15 cellular contexts compared by ENCODE assay signal in genomic region chr4:54661686-54662085, GRCh38. TPM values are rescaled to one million over a fixed set of nuclear protein-coding genes. Genes with fewer than 3 reads are reported as not detected.
A peak's percentile ranks its signal among the peaks of the same experiment; 100 is the strongest.
DNase-seq lines count a peak whose midpoint lies in the region; ATAC-seq and TF ChIP-seq lines count a peak whose summit lies in the region.
"Had no signal": no experiment of that assay in that cellular context is flagged by ENCODE, and none has a peak within 500 bp of the region (broad histone marks: within the 10 kb centered on the region; RNA-seq: fewer than 3 reads in every experiment).

No MANE protein-coding gene starts in this region.

- ATAC-seq in HG03097 (IDR thresholded peaks at IDR 0.05; ENCODE audit: low FRiP score, unreplicated experiment): no peak
- no peak for ATAC-seq in GM21723 (IDR thresholded peaks at IDR 0.05; ENCODE audit: unreplicated experiment)
- ATAC-seq: left colon had no signal

- no peak for TF ChIP-seq CTCF in cardiac fibroblast (IDR thresholded peaks at IDR 0.05; ENCODE audit: low read depth, low read length)

- no peaks in the 10 kb centered on the region for H3K9me3 ChIP-seq in MG63
- H3K9me3 ChIP-seq: esophagus squamous epithelium, SJCRH30, spleen, vagina had no signal

- H3K4me3 ChIP-seq in MG63 (no peak overlapping the region), cardiac fibroblast (replicated peaks in 1 of 2; ENCODE audit: low read depth in 2 of 2, low read length in 2 of 2) (no peak overlapping the region)
- H3K4me3 ChIP-seq: esophagus squamous epithelium, SJCRH30, spleen, vagina had no signal

- no peaks in the 10 kb centered on the region for H3K36me3 ChIP-seq in MG63
- H3K36me3 ChIP-seq: esophagus squamous epithelium, SJCRH30, spleen, vagina had no signal

- DNase-seq in AG20443 (ENCODE audit: low spot score) (peak; percentile 82), MG63 (peak; percentile 72), cardiac fibroblast (ENCODE audit: low read depth in 2 of 2) (peak; percentile 55 to 91), myocyte (ENCODE audit: low read depth) (peak; percentile 33), head of caudate nucleus (no peak), NCI-H1105 (lab: John Stamatoyannopoulos, UW) (no peak)
- DNase-seq: activated CD4-positive, alpha-beta T cell treated with anti-CD3 and anti-CD28 coated beads for 1 hour; esophagus squamous epithelium; left colon; NCI-H69; SJCRH30; spleen had no signal

- intact Hi-C loops in head of caudate nucleus (cut with DNase I): loop anchor here (10.0 kb wide), 1 partner anchor 73 kb away; no protein-coding TSS in a partner anchor

- peaks cover 17% of the 10 kb centered on the region for H3K27me3 ChIP-seq in MG63
- H3K27me3 ChIP-seq: vagina had no signal

RNA-seq across cellular contexts. Expression of gene KIT, which starts 3.9 kb away (rescaled TPM):
- total RNA-seq in MG63 (2014; rRNA removed; shearing (Covaris generic); ENCODE audit: low replicate concordance): 0.03 and 0.07 TPM in 2 replicates
- total RNA-seq in myocyte: 0.03 and 0.10 TPM in 2 replicates
- polyA plus RNA-seq in myocyte (2012): 0.04 TPM

Comparison
In these comparisons a context has a peak if more than half of its experiments do, and no peak if none do; other contexts are left out.
1. DNase-seq: peak in AG20443 (single experiment), MG63 (single experiment), cardiac fibroblast (2 of 2) and myocyte (single experiment); none in head of caudate nucleus (0 of 42) and NCI-H1105 (single experiment).